ENCODE assay signal across 8 cellular contexts in the genomic region with DNA sequence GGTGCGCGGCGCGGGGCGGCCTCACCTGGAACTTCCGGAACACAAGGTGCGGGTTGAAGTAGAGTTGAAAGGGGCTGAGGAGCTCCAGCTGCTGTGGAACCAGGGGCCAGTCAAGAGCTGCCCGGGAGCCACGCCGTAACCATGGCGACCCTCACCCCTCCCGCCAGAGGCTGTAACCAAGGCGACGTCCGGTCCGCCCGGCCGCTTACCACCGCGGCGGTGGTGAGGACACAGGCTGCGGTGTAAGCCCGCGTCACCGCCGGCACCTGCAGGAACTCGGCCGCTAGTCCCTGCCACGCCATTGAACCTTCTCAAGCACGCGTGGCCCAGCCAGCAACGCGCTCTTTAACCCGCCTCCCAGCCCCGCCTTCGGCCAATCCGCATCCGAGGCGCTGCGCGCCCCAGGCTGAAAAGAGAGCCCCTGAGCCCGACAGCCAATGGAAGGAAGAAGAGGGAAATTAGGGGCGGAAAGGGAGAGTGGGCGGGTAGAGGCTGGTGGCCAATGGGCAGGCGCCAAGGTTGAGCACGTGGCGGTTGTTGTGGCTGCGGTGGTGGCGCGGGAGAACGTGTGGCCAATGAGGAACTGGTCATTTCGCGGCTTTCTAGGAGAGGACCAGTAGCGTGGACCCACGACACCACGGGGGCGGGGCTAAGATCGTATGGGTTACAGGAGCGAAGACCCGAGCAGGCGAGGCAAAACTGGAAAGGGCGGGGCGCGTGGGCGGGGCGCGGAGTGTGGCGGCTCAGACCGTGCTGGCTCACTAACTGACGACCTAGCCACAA. TPM values are rescaled to one million over a fixed set of nuclear protein-coding genes. Genes with fewer than 3 reads are reported as not detected.
DNase-seq lines count a peak whose midpoint lies in the region; ATAC-seq and TF ChIP-seq lines count a peak whose summit lies in the region.

A gene (minus strand): TSS at position 321 of the 783 bp plus-strand sequence. CDS start 19 bp downstream, at position 302.

- intact Hi-C loops in left ventricle myocardium inferior (cut with micrococcal nuclease), result no loop called here
- intact Hi-C loops in posterior vena cava (cut with DNase I), result loop anchor here in 1 of 2 donors (5.0 kb wide), 1 partner anchor 72 kb away; a partner anchor contains a TSS
- intact Hi-C loops in upper lobe of right lung (cut with DNase I), result no loop called here

- peak; percentile 84 for ATAC-seq in HG02642 (IDR thresholded peaks at IDR 0.05; ENCODE audit: poor library complexity, unreplicated experiment)
- peak; percentile 95 for ATAC-seq in upper lobe of right lung

- H3K4me1 ChIP-seq in left ventricle myocardium inferior, result peaks cover 65% of the 10 kb centered on the region
- peaks cover 12% of the 10 kb centered on the region for H3K4me1 ChIP-seq in upper lobe of right lung

- H3K27ac ChIP-seq in left ventricle myocardium inferior (replicated peaks), result peak within 1 kb of the TSS; percentile 96
- no peak within 1 kb of the TSS for H3K27ac ChIP-seq in upper lobe of right lung

- DNase-seq in GM10266 (ENCODE audit: extremely low spot score) (peak; percentile 96), NCI-H1417 treated with DMSO at 0.1 percent for 48 hours (lab: John Stamatoyannopoulos, UW) (peak; percentile 94), T-helper 1 cell (peak; percentile 84 to 99 (median 89)), amniotic stem cell (lab: John Stamatoyannopoulos, UW) (peak; percentile 87), left ventricle myocardium inferior (peak; percentile 98), posterior vena cava (ENCODE audit: low spot score) (peak; percentile 99), upper lobe of right lung (peak; percentile 99)

- H3K9me3 ChIP-seq in left ventricle myocardium inferior (replicated peaks) (no peaks in the 10 kb centered on the region), upper lobe of right lung (no peaks in the 10 kb centered on the region)

- H3K27me3 ChIP-seq in left ventricle myocardium inferior (ENCODE audit: low read depth) (no peaks in the 10 kb centered on the region), upper lobe of right lung (no peaks in the 10 kb centered on the region)

- H3K4me3 ChIP-seq in left ventricle myocardium inferior (peak within 1 kb of the TSS; percentile 58), upper lobe of right lung (peak within 1 kb of the TSS; percentile 60)

- peaks cover 20% of the 10 kb centered on the region for H3K36me3 ChIP-seq in left ventricle myocardium inferior
- peaks cover 24% of the 10 kb centered on the region for H3K36me3 ChIP-seq in upper lobe of right lung

- no peak for TF ChIP-seq CTCF in GM10266 (IDR thresholded peaks at IDR 0.05; ENCODE audit: control insufficient read depth, insufficient read depth, low read depth, missing control alignments)
- no peak for TF ChIP-seq CTCF in left ventricle myocardium inferior (IDR thresholded peaks at IDR 0.05; ENCODE audit: borderline replicate concordance)
- TF ChIP-seq CTCF in upper lobe of right lung (IDR thresholded peaks at IDR 0.05), result no peak

RNA-seq across cellular contexts. Expression of the gene that starts here (rescaled TPM):
- total RNA-seq in left ventricle myocardium inferior (2.0 TPM), posterior vena cava (under 1 TPM; 0.83 to 0.95 TPM), upper lobe of right lung (3.8 TPM)

Comparison
In these comparisons a context has a peak if more than half of its experiments do, and no peak if none do; other contexts are left out.
1. Peak in DNase-seq in posterior vena cava; RNA of the gene not detected or under 1 TPM.